13 cellular contexts compared by ENCODE assay signal in genomic region chr11:63761870-63762661, GRCh38. TPM values are rescaled to one million over a fixed set of nuclear protein-coding genes. Genes with fewer than 3 reads are reported as not detected.
DNase-seq lines count a peak whose midpoint lies in the region; ATAC-seq, FAIRE-seq and TF ChIP-seq lines count a peak whose summit lies in the region.
"Had no signal": no experiment of that assay in that cellular context is flagged by ENCODE, and none has a peak within 500 bp of the region (broad histone marks: within the 10 kb centered on the region; RNA-seq: fewer than 3 reads in every experiment).

No MANE protein-coding gene starts in this region.

- no peaks in the 10 kb centered on the region for H3K9me1 ChIP-seq in keratinocyte (ENCODE audit: control insufficient read depth, extremely low read depth, insufficient read depth, low read length)

- H3K9me3 ChIP-seq in HUES6 (ENCODE audit: control insufficient read depth, insufficient read depth, low read depth, low read length) (no peaks in the 10 kb centered on the region), keratinocyte (ENCODE audit: control insufficient read depth, low read depth, low read length) (no peaks in the 10 kb centered on the region), stomach (no peaks in the 10 kb centered on the region)

- FAIRE-seq in keratinocyte (lab: Jason Lieb, UNC), result no peak

- peak overlapping the region; percentile 79 for H3K9ac ChIP-seq in HUES6 (ENCODE audit: low read length)
- H3K9ac ChIP-seq in keratinocyte (ENCODE audit: control insufficient read depth, extremely low read depth, insufficient read depth, low read length), result no peak overlapping the region

- no peak overlapping the region for H2AFZ ChIP-seq in keratinocyte (ENCODE audit: control insufficient read depth, low read length)

- TF ChIP-seq POLR2A in stomach (IDR thresholded peaks at IDR 0.05), result no peak

- peaks cover 3% of the 10 kb centered on the region for H3K79me2 ChIP-seq in keratinocyte (ENCODE audit: control insufficient read depth, insufficient read depth, low read length)

- H3K4me2 ChIP-seq in keratinocyte (ENCODE audit: control insufficient read depth, extremely low read depth, insufficient read depth, low read depth, low read length), result peak overlapping the region; percentile 10

- peaks cover 4% of the 10 kb centered on the region for H4K20me1 ChIP-seq in keratinocyte (ENCODE audit: control insufficient read depth, extremely low read depth, insufficient read depth, low read length)

- no peaks in the 10 kb centered on the region for H3K27me3 Mint-ChIP-seq in HFFc6 (ENCODE audit: insufficient read depth)
- H3K27me3 Mint-ChIP-seq: activated CD4-positive, alpha-beta memory T cell treated with anti-CD3 and anti-CD28 coated beads for 36 hours; dendritic cell treated with granulocyte-macrophage colony-stimulating factor and Interleukin-4, amounts not matched to agents 40 ng/mL and 50 ng/mL, for 4 days; IgD-negative memory B cell; naive thymus-derived CD4-positive, alpha-beta T cell had no signal

- peaks cover 46% of the 10 kb centered on the region for H3K4me1 ChIP-seq in HUES6 (ENCODE audit: control insufficient read depth, insufficient read depth, low read length)
- H3K4me1 ChIP-seq in keratinocyte (ENCODE audit: control insufficient read depth, extremely low read depth, insufficient read depth, low read length), result peaks cover 3% of the 10 kb centered on the region
- H3K4me1 ChIP-seq in stomach, result peaks cover 41 to 62% (median 55%) of the 10 kb centered on the region in 4 donors

- intact Hi-C loops in stomach (cut with DNase I; ENCODE audit: low total_unique reads), result no loop called here

- TF ChIP-seq CTCF in choroid plexus epithelial cell (conservative IDR thresholded peaks at IDR 0.05; ENCODE audit: low read depth, low read length) (no peak), keratinocyte (optimal IDR thresholded peaks at IDR 0.05 in 1 of 3, IDR thresholded peaks at IDR 0.05 in 1 of 3, conservative IDR thresholded peaks at IDR 0.05 in 1 of 3; ENCODE audit: extremely low read depth in 1 of 3, insufficient read depth in 2 of 3, low read length in 3 of 3) (no peak), stomach (IDR thresholded peaks at IDR 0.05) (no peak), HFFc6 (IDR thresholded peaks at IDR 0.05) (no peak)

- no peak for TF ChIP-seq EP300 in stomach (IDR thresholded peaks at IDR 0.05)

- no peak overlapping the region for H3K4me3 Mint-ChIP-seq in HFFc6
- H3K4me3 Mint-ChIP-seq: activated CD4-positive, alpha-beta memory T cell treated with anti-CD3 and anti-CD28 coated beads for 36 hours; dendritic cell treated with granulocyte-macrophage colony-stimulating factor and Interleukin-4, amounts not matched to agents 40 ng/mL and 50 ng/mL, for 4 days; IgD-negative memory B cell; naive thymus-derived CD4-positive, alpha-beta T cell had no signal

- H3K36me3 ChIP-seq in HUES6 (ENCODE audit: control insufficient read depth, insufficient read depth, low read length), result peaks cover 29% of the 10 kb centered on the region
- peaks cover 2 to 4% of the 10 kb centered on the region in 2 experiments for H3K36me3 ChIP-seq in keratinocyte (ENCODE audit: control insufficient read depth in 2 of 2, extremely low read depth in 1 of 2, insufficient read depth in 2 of 2, low read length in 2 of 2)
- peaks cover 0 to 32% (median 23%) of the 10 kb centered on the region in 4 donors for H3K36me3 ChIP-seq in stomach

- peaks cover 11% of the 10 kb centered on the region for H3K4me1 Mint-ChIP-seq in HFFc6 (ENCODE audit: low read depth)

- no peak for ATAC-seq in GM21367 (IDR thresholded peaks at IDR 0.05; ENCODE audit: unreplicated experiment)
- ATAC-seq: naive thymus-derived CD4-positive, alpha-beta T cell had no signal

- H3K36me3 Mint-ChIP-seq in HFFc6 (ENCODE audit: low read depth), result peaks cover 9% of the 10 kb centered on the region; the same call in 1 of the 2 replicates
- H3K36me3 Mint-ChIP-seq: activated CD4-positive, alpha-beta memory T cell treated with anti-CD3 and anti-CD28 coated beads for 36 hours; IgD-negative memory B cell had no signal

- H3K4me3 ChIP-seq in HUES6 (ENCODE audit: low read depth, low read length) (peak overlapping the region; percentile 69), choroid plexus epithelial cell (ENCODE audit: low read depth, low read length) (peak overlapping the region; percentile 42), keratinocyte (ENCODE audit: control insufficient read depth in 2 of 3, extremely low read depth in 1 of 3, insufficient read depth in 2 of 3, low read depth in 1 of 3, low read length in 3 of 3) (no peak overlapping the region), stomach (peak overlapping the region; percentile 50 to 60 (median 56))

- DNase-seq in choroid plexus epithelial cell (ENCODE audit: low read depth) (no peak), keratinocyte (ENCODE audit: low read depth, low spot score) (no peak), stomach (no peak), activated gamma-delta T cell (lab: John Stamatoyannopoulos, UW) (no peak), KG1 (lab: John Stamatoyannopoulos, UW) (no peak), HFFc6 (no peak)
- DNase-seq: activated CD4-positive, alpha-beta memory T cell treated with anti-CD3 and anti-CD28 coated beads for 36 hours; naive thymus-derived CD4-positive, alpha-beta T cell; stimulated activated CD8-positive, alpha-beta memory T cell treated with anti-CD3 and anti-CD28 coated beads, Interleukin-4, amount 100 ng/mL, for 48 hours had no signal

- H3K27ac ChIP-seq in HUES6 (ENCODE audit: low read depth, low read length) (peak overlapping the region; percentile 70), keratinocyte (ENCODE audit: control insufficient read depth, insufficient read depth, low read length) (no peak overlapping the region), stomach (peak overlapping the region in 3 of 5 donors; percentile 60 to 86 (median 75))

- dilution Hi-C loops in keratinocyte (cut with MboI; ENCODE audit: extremely low pct_ligation_motif_present, low sequenced_read_pairs), result no loop called here

- H3K27me3 ChIP-seq in HUES6 (ENCODE audit: control insufficient read depth, insufficient read depth, low read length) (no peaks in the 10 kb centered on the region), keratinocyte (ENCODE audit: control insufficient read depth, extremely low read depth, insufficient read depth, low read length) (no peaks in the 10 kb centered on the region), stomach (no peaks in the 10 kb centered on the region)

- no peak overlapping the region for H3K27ac Mint-ChIP-seq in HFFc6
- H3K27ac Mint-ChIP-seq: activated CD4-positive, alpha-beta memory T cell treated with anti-CD3 and anti-CD28 coated beads for 36 hours; dendritic cell treated with granulocyte-macrophage colony-stimulating factor and Interleukin-4, amounts not matched to agents 40 ng/mL and 50 ng/mL, for 4 days; IgD-negative memory B cell had no signal

- no peaks in the 10 kb centered on the region for H3K9me3 Mint-ChIP-seq in HFFc6
- H3K9me3 Mint-ChIP-seq: activated CD4-positive, alpha-beta memory T cell treated with anti-CD3 and anti-CD28 coated beads for 36 hours; dendritic cell treated with granulocyte-macrophage colony-stimulating factor and Interleukin-4, amounts not matched to agents 40 ng/mL and 50 ng/mL, for 4 days; IgD-negative memory B cell had no signal

- 29 to 51% (median 47%) methylated on average over 34 to 35 of the region's 35 CpGs for WGBS in stomach, 5 donors

RNA-seq across cellular contexts. Expression of gene ZFTA, which starts 6.5 kb away (rescaled TPM):
- polyA plus RNA-seq in keratinocyte (2.9 to 4.6 TPM (median 3.3 TPM) in 3 replicates), stomach (1 to 10 TPM; 4.4 to 6.9 (median 4.8) TPM)
- 0.46 TPM for polyA plus RNA-seq in keratinocyte (2011; ENCODE audit: low read depth)
- 2.3 TPM in 2 replicates for polyA plus RNA-seq in keratinocyte (2011; cell fraction: cytosol; rRNA removed)
- polyA plus RNA-seq in keratinocyte (2011; cell fraction: nucleus; rRNA removed), result 6.0 and 6.2 TPM in 2 replicates
- polyA plus RNA-seq in keratinocyte (2012; ENCODE audit: low replicate concordance), result 1.3 and 3.9 TPM in 2 replicates
- 1.9 to 3.2 TPM (median 2.7 TPM) in 3 replicates for polyA minus RNA-seq in keratinocyte
- polyA minus RNA-seq in keratinocyte (2011; cell fraction: cytosol; rRNA and poly(A)+ RNA removed), result 8.8 TPM
- polyA minus RNA-seq in keratinocyte (2011; cell fraction: nucleus; rRNA and poly(A)+ RNA removed), result 4.2 and 4.6 TPM in 2 replicates
- 10 to 100 TPM in 2 of 5 donors, 1 to 10 TPM in 3; 1.8 to 16.8 (median 8.8) TPM for total RNA-seq in stomach
- total RNA-seq in HFFc6 (2021; fragmentation: NEBNext Ultra II Directional; extraction: Animal tissue kit (Norgen Biotek cat#: 25700)), result 10 to 100 TPM; 18.4 to 21.0 (median 19.5) TPM

RNA-seq across cellular contexts. Expression of gene SPINDOC, which starts 51.2 kb away (rescaled TPM):
- 7.8 to 9.8 TPM (median 8.1 TPM) in 3 replicates for polyA plus RNA-seq in keratinocyte
- polyA plus RNA-seq in keratinocyte (2011; ENCODE audit: low read depth), result 1.9 TPM
- 4.3 and 10.1 TPM in 2 replicates for polyA plus RNA-seq in keratinocyte (2011; cell fraction: cytosol; rRNA removed)
- polyA plus RNA-seq in keratinocyte (2011; cell fraction: nucleus; rRNA removed), result 8.5 and 9.3 TPM in 2 replicates
- polyA plus RNA-seq in keratinocyte (2012; ENCODE audit: low replicate concordance), result 6.6 and 11.2 TPM in 2 replicates
- 4.4 to 9.3 TPM (median 4.6 TPM) in 3 replicates for polyA minus RNA-seq in keratinocyte
- polyA minus RNA-seq in keratinocyte (2011; cell fraction: cytosol; rRNA and poly(A)+ RNA removed), result 7.7 TPM
- 3.3 and 5.1 TPM in 2 replicates for polyA minus RNA-seq in keratinocyte (2011; cell fraction: nucleus; rRNA and poly(A)+ RNA removed)
- total RNA-seq in stomach, result 10 to 100 TPM in 1 of 5 donors, 1 to 10 TPM in 3, under 1 TPM in 1; 0.45 to 13.6 (median 5.7) TPM
- 10 to 100 TPM in 1 of 3 donors, 1 to 10 TPM in 2; 4.6 to 12.1 (median 5.8) TPM for polyA plus RNA-seq in stomach
- 10 to 100 TPM; 24.7 to 31.7 (median 29.5) TPM for total RNA-seq in HFFc6 (2021; fragmentation: NEBNext Ultra II Directional; extraction: Animal tissue kit (Norgen Biotek cat#: 25700))

Comparison
In these comparisons a context has a peak if more than half of its experiments do, and no peak if none do; other contexts are left out.
1. H3K4me3 ChIP-seq: peak in HUES6 (single experiment), choroid plexus epithelial cell (single experiment) and stomach (4 of 4); none in keratinocyte (0 of 3).